Comparison of ENCODE assay signal across 12 cellular contexts in genomic region chr13:110352735-110353134, GRCh38. TPM values are rescaled to one million over a fixed set of nuclear protein-coding genes. Genes with fewer than 3 reads are reported as not detected.
A peak's percentile ranks its signal among the peaks of the same experiment; 100 is the strongest.
DNase-seq lines count a peak whose midpoint lies in the region; ATAC-seq and TF ChIP-seq lines count a peak whose summit lies in the region.
"Had no signal": no experiment of that assay in that cellular context is flagged by ENCODE, and none has a peak within 500 bp of the region (broad histone marks: within the 10 kb centered on the region; RNA-seq: fewer than 3 reads in every experiment).

No MANE protein-coding gene starts in this region.

- peak; percentile 11 for DNase-seq in DND-41
- no peak for DNase-seq in IMR-90
- DNase-seq in endothelial cell (ENCODE audit: low spot score), result peak; percentile 39
- DNase-seq in trophoblast cell, result no peak
- no peak for DNase-seq in CD1c-positive myeloid dendritic cell (ENCODE audit: extremely low spot score)
- DNase-seq in suprapubic skin (ENCODE audit: low spot score in 2 of 2), result no peak
- DNase-seq: activated CD4-positive, alpha-beta T cell treated with anti-CD3 and anti-CD28 coated beads for 1 hour; activated naive CD4-positive, alpha-beta T cell; SHP77 treated with DMSO at 0.1 percent for 48 hours had no signal

- no peaks in the 10 kb centered on the region for H3K9me3 Mint-ChIP-seq in endothelial cell (ENCODE audit: unreplicated experiment)

- POLR2A ChIA-PET in IMR-90 (lab: Charles Lee; ENCODE audit: unreplicated experiment), result no interaction called here

- no peaks in the 10 kb centered on the region for H3K9me3 ChIP-seq in DND-41 (ENCODE audit: insufficient read depth, low read length, severe bottlenecking)
- no peaks in the 10 kb centered on the region for H3K9me3 ChIP-seq in IMR-90 (ENCODE audit: control insufficient read depth, insufficient read depth, low read length)
- H3K9me3 ChIP-seq in trophoblast cell (ENCODE audit: insufficient read depth, low read depth, low read length), result no peaks in the 10 kb centered on the region
- no peaks in the 10 kb centered on the region for H3K9me3 ChIP-seq in suprapubic skin

- peaks cover 62% of the 10 kb centered on the region for H3K4me1 Mint-ChIP-seq in endothelial cell (ENCODE audit: unreplicated experiment)

- H3K18ac ChIP-seq in IMR-90 (ENCODE audit: low read depth, low read length) (no peak overlapping the region), trophoblast cell (ENCODE audit: low read length) (peak overlapping the region; percentile 74)

- H3K23ac ChIP-seq in IMR-90 (ENCODE audit: low read depth, low read length) (no peak overlapping the region), trophoblast cell (ENCODE audit: low read length) (no peak overlapping the region)

- no peaks in the 10 kb centered on the region for H3K36me3 ChIP-seq in DND-41 (ENCODE audit: insufficient read depth, low read length)
- H3K36me3 ChIP-seq in IMR-90 (ENCODE audit: control insufficient read depth, insufficient read depth, low read length), result peaks cover 21% of the 10 kb centered on the region
- H3K36me3 ChIP-seq in trophoblast cell (ENCODE audit: control insufficient read depth in 1 of 2, insufficient read depth in 2 of 2, low read length in 2 of 2), result peaks cover 5 to 18% of the 10 kb centered on the region in 2 experiments
- no peaks in the 10 kb centered on the region for H3K36me3 ChIP-seq in suprapubic skin

- H2AK5ac ChIP-seq in IMR-90 (ENCODE audit: low read depth, low read length) (no peak overlapping the region), trophoblast cell (ENCODE audit: low read length) (peak overlapping the region; percentile 51)

- no peak overlapping the region for H4K5ac ChIP-seq in IMR-90 (ENCODE audit: low read depth, low read length)

- H3K79me1 ChIP-seq in IMR-90 (ENCODE audit: low read depth in 1 of 2, low read length in 2 of 2) (peaks cover 24 to 89% of the 10 kb centered on the region in 2 experiments), trophoblast cell (ENCODE audit: low read length) (peaks cover 25% of the 10 kb centered on the region)

- TF ChIP-seq CTCF in DND-41 (IDR thresholded peaks at IDR 0.05; ENCODE audit: borderline replicate concordance, extremely low read depth, low read length, poor library complexity, severe bottlenecking) (peak; percentile 51), IMR-90 (conservative IDR thresholded peaks at IDR 0.05; ENCODE audit: low read depth, low read length) (0 out of 2 replicates have a peak, but pooled peaks have one; percentile 17), endothelial cell (IDR thresholded peaks at IDR 0.05; ENCODE audit: unreplicated experiment) (peak; percentile 54), suprapubic skin (IDR thresholded peaks at IDR 0.05) (no peak)

- CTCF ChIA-PET in IMR-90 (lab: Yijun Ruan, JAX), result no interaction called here

- H4K91ac ChIP-seq in IMR-90 (ENCODE audit: insufficient read depth, low read depth, low read length) (no peak overlapping the region), trophoblast cell (ENCODE audit: low read depth, low read length) (peak overlapping the region; percentile 20)

- H3K4me1 ChIP-seq in DND-41 (ENCODE audit: insufficient read depth, low read length) (no peaks in the 10 kb centered on the region), IMR-90 (ENCODE audit: control insufficient read depth, insufficient read depth, low read length) (peaks cover 13% of the 10 kb centered on the region), trophoblast cell (ENCODE audit: control insufficient read depth in 1 of 2, insufficient read depth in 2 of 2, low read length in 2 of 2) (peaks cover 32 to 46% of the 10 kb centered on the region in 2 experiments), suprapubic skin (peaks cover 19% of the 10 kb centered on the region)

- WGBS in IMR-90 (ENCODE audit: extremely low coverage in 2 of 2, insufficient read length in 1 of 2), 2 experiments, result 95% methylated on average over 5 of the region's 8 CpGs; no CpG with 5 or more reads in 1 of the 2 experiments
- no CpG with 5 or more reads among the region's 8 CpGs for WGBS in trophoblast cell (ENCODE audit: extremely low coverage, insufficient coverage, insufficient read length)
- 95% methylated on average over 6 of the region's 8 CpGs for WGBS in suprapubic skin

- H4K20me1 ChIP-seq in DND-41 (ENCODE audit: insufficient read depth, low read length), result 0 out of 2 replicates have a peak, but pooled peaks cover 4% of the 10 kb centered on the region
- H4K20me1 ChIP-seq in IMR-90 (ENCODE audit: insufficient read depth, low read length), result peaks cover 50% of the 10 kb centered on the region

- in situ Hi-C loops in IMR-90 (cut with MboI; ENCODE audit: low sequenced_read_pairs), result no loop called here

- H2BK5ac ChIP-seq in IMR-90 (ENCODE audit: low read depth, low read length, poor library complexity, severe bottlenecking), result peak overlapping the region; percentile 13
- peak overlapping the region; percentile 11 for H2BK5ac ChIP-seq in trophoblast cell (ENCODE audit: low read depth, low read length, poor library complexity)

- peak overlapping the region; percentile 64 for H3K27ac Mint-ChIP-seq in endothelial cell (ENCODE audit: unreplicated experiment)

- dilution Hi-C loops in IMR-90 (cut with HindIII; ENCODE audit: low sequenced_read_pairs, unreplicated experiment), result no loop called here

- H3K4me3 ChIP-seq in DND-41 (ENCODE audit: low read depth in 1 of 2, low read length in 2 of 2) (no peak overlapping the region), IMR-90 (ENCODE audit: insufficient read depth, low read depth, low read length) (no peak overlapping the region), trophoblast cell (ENCODE audit: low read depth, low read length) (no peak overlapping the region), suprapubic skin (no peak overlapping the region)
- H3K4me3 ChIP-seq: skin epidermis had no signal

- no peak overlapping the region for H3K4ac ChIP-seq in IMR-90 (ENCODE audit: low read depth, low read length)
- peak overlapping the region; percentile 74 for H3K4ac ChIP-seq in trophoblast cell (ENCODE audit: low read depth, low read length)

- no peak overlapping the region for H3K56ac ChIP-seq in IMR-90 (ENCODE audit: extremely low read depth, insufficient read depth, low read length)

- H3K9me1 ChIP-seq in IMR-90 (ENCODE audit: insufficient read depth, low read length), result peaks cover 46% of the 10 kb centered on the region

- H3K36me3 Mint-ChIP-seq in endothelial cell (ENCODE audit: low read depth, unreplicated experiment), result peaks cover 70% of the 10 kb centered on the region

- TF ChIP-seq RAD21 in IMR-90 (IDR thresholded peaks at IDR 0.05; ENCODE audit: low read length), result no peak

- H2BK120ac ChIP-seq in IMR-90 (ENCODE audit: low read depth, low read length) (no peak overlapping the region), trophoblast cell (ENCODE audit: insufficient read depth, low read length, poor library complexity) (peak overlapping the region; percentile 46)

- no peak overlapping the region for H2BK20ac ChIP-seq in IMR-90 (ENCODE audit: low read depth, low read length)

- 0 out of 3 replicates have a peak overlapping the region, but pooled peaks have one; percentile 5 for H2BK15ac ChIP-seq in IMR-90 (ENCODE audit: low read depth, low read length)

- no peak for TF ChIP-seq EP300 in suprapubic skin (IDR thresholded peaks at IDR 0.05)

- H3K14ac ChIP-seq in IMR-90 (replicated peaks; ENCODE audit: low read depth, low read length), result no peak overlapping the region
- peak overlapping the region; percentile 67 for H3K14ac ChIP-seq in trophoblast cell (ENCODE audit: low read length)

- no peak overlapping the region for H4K12ac ChIP-seq in trophoblast cell (ENCODE audit: low read depth, low read length)

- H3K4me3 Mint-ChIP-seq in endothelial cell (ENCODE audit: unreplicated experiment), result no peak overlapping the region

- no peak overlapping the region for H3K4me2 ChIP-seq in DND-41 (ENCODE audit: insufficient read depth, low read length)
- no peak overlapping the region for H3K4me2 ChIP-seq in IMR-90 (ENCODE audit: low read depth, low read length)
- H3K4me2 ChIP-seq in trophoblast cell (ENCODE audit: low read length), result no peak overlapping the region

- BruUV-seq in IMR-90 (replicated peaks; lab: Mats Ljungman, UMichigan), result no TSS peak

- H4K8ac ChIP-seq in IMR-90 (ENCODE audit: low read depth in 2 of 2, low read length in 2 of 2) (no peak overlapping the region), trophoblast cell (ENCODE audit: low read depth, low read length) (peak overlapping the region; percentile 36)

- no peak overlapping the region for H2AK9ac ChIP-seq in IMR-90 (replicated peaks; ENCODE audit: low read depth, low read length, poor library complexity)

- no peak for ATAC-seq in DND-41 (ENCODE audit: insufficient read depth, low read depth)
- ATAC-seq in IMR-90 (ENCODE audit: low read depth), result no peak
- ATAC-seq in GM19328 (IDR thresholded peaks at IDR 0.05; ENCODE audit: unreplicated experiment), result no peak
- ATAC-seq in HG02798 (IDR thresholded peaks at IDR 0.05; ENCODE audit: poor library complexity, unreplicated experiment), result no peak

- peaks cover 16% of the 10 kb centered on the region for H3K27me3 ChIP-seq in DND-41 (ENCODE audit: insufficient read depth, low read length, poor library complexity)
- H3K27me3 ChIP-seq in IMR-90 (ENCODE audit: control insufficient read depth, insufficient read depth, low read length), result no peaks in the 10 kb centered on the region
- no peaks in the 10 kb centered on the region for H3K27me3 ChIP-seq in trophoblast cell (ENCODE audit: insufficient read depth, low read length)
- H3K27me3 ChIP-seq in suprapubic skin, result no peaks in the 10 kb centered on the region

- H3K79me2 ChIP-seq in DND-41 (ENCODE audit: insufficient read depth, low read length) (no peaks in the 10 kb centered on the region), trophoblast cell (ENCODE audit: control insufficient read depth, insufficient read depth, low read length, poor library complexity) (peaks cover 7% of the 10 kb centered on the region)

- H3K27ac ChIP-seq in DND-41 (ENCODE audit: low read length), result no peak overlapping the region
- H3K27ac ChIP-seq in IMR-90 (ENCODE audit: insufficient read depth, low read length), result no peak overlapping the region
- no peak overlapping the region for H3K27ac ChIP-seq in trophoblast cell (ENCODE audit: low read depth, low read length)
- H3K27ac ChIP-seq in suprapubic skin, result no peak overlapping the region
- H3K27ac ChIP-seq: skin epidermis had no signal

- H2AFZ ChIP-seq in DND-41 (ENCODE audit: low read depth, low read length), result no peak overlapping the region
- H2AFZ ChIP-seq in IMR-90 (replicated peaks; ENCODE audit: low read length, poor library complexity), result no peak overlapping the region
- peak overlapping the region; percentile 44 for H2AFZ ChIP-seq in trophoblast cell (ENCODE audit: insufficient read depth, low read length, poor library complexity)

- H3K9ac ChIP-seq in DND-41 (ENCODE audit: low read depth, low read length) (no peak overlapping the region), IMR-90 (ENCODE audit: low read depth, low read length) (no peak overlapping the region), trophoblast cell (ENCODE audit: low read length) (no peak overlapping the region)

- H2BK12ac ChIP-seq in trophoblast cell (ENCODE audit: low read length), result peak overlapping the region; percentile 46

- peaks cover 14% of the 10 kb centered on the region for H3K27me3 Mint-ChIP-seq in endothelial cell (ENCODE audit: unreplicated experiment)

- no peak for TF ChIP-seq POLR2A in IMR-90 (IDR thresholded peaks at IDR 0.05; ENCODE audit: low read depth, low read length)
- no peak for TF ChIP-seq POLR2A in suprapubic skin (IDR thresholded peaks at IDR 0.05)

- intact Hi-C loops in IMR-90 (cut with micrococcal nuclease), result no loop called here

RNA-seq across cellular contexts. Expression of gene COL4A2, which starts 45.7 kb away (rescaled TPM):
- total RNA-seq in IMR-90 (2012; rRNA removed), result 90.7 and 97.5 TPM in 2 replicates
- 457 and 533 TPM in 2 replicates for polyA plus RNA-seq in IMR-90 (2012; rRNA removed)
- 220 and 733 TPM in 2 replicates for polyA plus RNA-seq in IMR-90 (2012; cell fraction: cytosol; rRNA removed)
- 553 and 1,147 TPM in 2 replicates for polyA plus RNA-seq in IMR-90 (2012; cell fraction: nucleus; rRNA removed; ENCODE audit: low replicate concordance)
- total RNA-seq in endothelial cell (ENCODE audit: unreplicated experiment), result 1,556 TPM
- 769 and 825 TPM in 2 replicates for polyA plus RNA-seq in trophoblast cell (2013)
- total RNA-seq in suprapubic skin, result 10 to 100 TPM; 43.0 to 72.7 (median 53.5) TPM

RNA-seq across cellular contexts. Expression of gene COL4A1, which starts 45.8 kb away (rescaled TPM):
- total RNA-seq in IMR-90 (2012; rRNA removed) (230 and 263 TPM in 2 replicates), endothelial cell (ENCODE audit: unreplicated experiment) (2,720 TPM), suprapubic skin (10 to 100 TPM; 36.7 to 60.8 (median 43.6) TPM)
- 301 and 337 TPM in 2 replicates for polyA plus RNA-seq in IMR-90 (2012; rRNA removed)
- polyA plus RNA-seq in IMR-90 (2012; cell fraction: cytosol; rRNA removed), result 173 and 272 TPM in 2 replicates
- 217 and 287 TPM in 2 replicates for polyA plus RNA-seq in IMR-90 (2012; cell fraction: nucleus; rRNA removed; ENCODE audit: low replicate concordance)
- 445 and 497 TPM in 2 replicates for polyA plus RNA-seq in trophoblast cell (2013)

Comparison
In these comparisons a context has a peak if more than half of its experiments do, and no peak if none do; other contexts are left out.
1. DNase-seq: peak in DND-41 (single experiment) and endothelial cell (single experiment); none in IMR-90 (single experiment), trophoblast cell (0 of 2), CD1c-positive myeloid dendritic cell (single experiment) and suprapubic skin (0 of 2).
2. CTCF ChIP-seq: peak in DND-41 (single experiment), IMR-90 (single experiment) and endothelial cell (single experiment); none in suprapubic skin (0 of 2).
3. RNA of gene COL4A2, which starts 45.7 kb away (total RNA-seq): 1,556 TPM in endothelial cell (single experiment); 90.7 to 97.5 TPM in IMR-90 and 43.0 to 72.7 TPM in suprapubic skin; every median in the first group is over 10 times any median in the second.
4. RNA of gene COL4A1, which starts 45.8 kb away (total RNA-seq): 2,720 TPM in endothelial cell (single experiment); 230 to 263 TPM in IMR-90 and 36.7 to 60.8 TPM in suprapubic skin; every median in the first group is over 10 times any median in the second.